15 cellular contexts compared by ENCODE assay signal in genomic region chr2:120470717-120471060, GRCh38.
DNase-seq lines count a peak whose midpoint lies in the region; TF ChIP-seq lines count a peak whose summit lies in the region.
"Had no signal": no experiment of that assay in that cellular context is flagged by ENCODE, and none has a peak within 500 bp of the region (broad histone marks: within the 10 kb centered on the region; RNA-seq: fewer than 3 reads in every experiment).

No MANE protein-coding gene starts in this region.

- H3K27me3 ChIP-seq in suprapubic skin, result no peaks in the 10 kb centered on the region
- no peaks in the 10 kb centered on the region for H3K27me3 ChIP-seq in brain microvascular endothelial cell (replicated peaks)
- H3K27me3 ChIP-seq: dorsolateral prefrontal cortex had no signal

- DNase-seq in LNCaP clone FGC (ENCODE audit: low read depth), result peak; percentile 31
- no peak for DNase-seq in epithelial cell of prostate (ENCODE audit: low read depth, low spot score)
- peak; percentile 35 for DNase-seq in medulla oblongata (ENCODE audit: extremely low spot score)
- DNase-seq in suprapubic skin (ENCODE audit: low spot score in 2 of 2), result peak; percentile 65 to 84
- no peak for DNase-seq in NCI-H2029 (lab: John Stamatoyannopoulos, UW)
- no peak for DNase-seq in cerebellar nuclear complex (lab: John Stamatoyannopoulos, UW)
- DNase-seq in brain microvascular endothelial cell, result no peak
- DNase-seq in activated CD4-positive, alpha-beta T cell treated with anti-CD3 and anti-CD28 coated beads, Interleukin-2, amount 50 U/mL, for 48 hours, result no peak
- DNase-seq: activated CD8-positive, alpha-beta memory T cell treated with anti-CD3 and anti-CD28 coated beads, Interleukin-2, amount 50 U/mL, for 48 hours; activated naive CD8-positive, alpha-beta T cell treated with anti-CD3 and anti-CD28 coated beads, Interleukin-2, amount 10 ng/mL, durations not matched to agents 7 days and 5 days; foreskin melanocyte; GF-D8; NCI-H146; stimulated activated CD4-positive, alpha-beta T cell treated with anti-CD3 and anti-CD28 coated beads, Interleukin-15, amount 100 ng/mL, for 24 hours had no signal

- TF ChIP-seq EP300 in suprapubic skin (IDR thresholded peaks at IDR 0.05), result no peak

- 61% methylated on average over 3 of the region's 3 CpGs for WGBS in suprapubic skin

- H3K4me3 ChIP-seq in LNCaP clone FGC (ENCODE audit: low read depth, low read length), result no peak overlapping the region
- H3K4me3 ChIP-seq in suprapubic skin, result no peak overlapping the region
- no peak overlapping the region for H3K4me3 ChIP-seq in brain microvascular endothelial cell (ENCODE audit: low read depth, low read length)
- H3K4me3 ChIP-seq: dorsolateral prefrontal cortex had no signal

- TF ChIP-seq POLR2A in suprapubic skin (IDR thresholded peaks at IDR 0.05), result no peak

- H3K36me3 ChIP-seq in suprapubic skin (no peaks in the 10 kb centered on the region), brain microvascular endothelial cell (replicated peaks) (no peaks in the 10 kb centered on the region)

- no peaks in the 10 kb centered on the region for H3K9me3 ChIP-seq in suprapubic skin

- H3K4me1 ChIP-seq in suprapubic skin, result peaks cover 71% of the 10 kb centered on the region

- H3K27ac ChIP-seq in epithelial cell of prostate (peak overlapping the region; percentile 72), suprapubic skin (peak overlapping the region; percentile 85), brain microvascular endothelial cell (no peak overlapping the region)

- TF ChIP-seq CTCF in LNCaP clone FGC (IDR thresholded peaks at IDR 0.05; ENCODE audit: control insufficient read depth, extremely low read depth, insufficient read depth) (no peak), suprapubic skin (IDR thresholded peaks at IDR 0.05) (no peak), brain microvascular endothelial cell (IDR thresholded peaks at IDR 0.05; ENCODE audit: low read depth, low read length, missing control alignments) (no peak)

- in situ Hi-C loops in brain microvascular endothelial cell (cut with HindIII; ENCODE audit: low pct_ligation_motif_present, low sequenced_read_pairs), result no loop called here

Comparison
In these comparisons a context has a peak if more than half of its experiments do, and no peak if none do; other contexts are left out.
1. DNase-seq: peak in LNCaP clone FGC (single experiment), medulla oblongata (single experiment) and suprapubic skin (2 of 2); none in epithelial cell of prostate (single experiment), NCI-H2029 (single experiment), cerebellar nuclear complex (0 of 2), brain microvascular endothelial cell (single experiment) and activated CD4-positive, alpha-beta T cell treated with anti-CD3 and anti-CD28 coated beads, Interleukin-2, amount 50 U/mL, for 48 hours (0 of 2).